8 cellular contexts compared by ENCODE assay signal in genomic region chr10:50417906-50418697, GRCh38.
A peak's percentile ranks its signal among the peaks of the same experiment; 100 is the strongest.
DNase-seq lines count a peak whose midpoint lies in the region; ATAC-seq and TF ChIP-seq lines count a peak whose summit lies in the region.

No MANE protein-coding gene starts in this region.

- no TSS peak for BruUV-seq in HCT116 (replicated peaks; lab: Mats Ljungman, UMichigan)

- RAD21 ChIA-PET in HCT116 (lab: Charles Lee; ENCODE audit: low non-redundant PET in 1 of 2, low total read pairs in 2 of 2, uncharacterized antibody in 2 of 2, unreplicated experiment in 2 of 2), result interaction anchor here in 1 of 2 experiments (0.8 kb wide), 1 partner anchor 51 kb away, joined by 3 read pairs; no protein-coding TSS in a partner anchor

- H2AFZ ChIP-seq in HCT116 (ENCODE audit: low read depth, low read length, poor library complexity, severe bottlenecking), result peak overlapping the region; percentile 37
- H2AFZ ChIP-seq in MM.1S (ENCODE audit: low read length), result no peak overlapping the region

- peak; percentile 93 for ATAC-seq in HCT116

- intact Hi-C loops in HCT116 (cut with micrococcal nuclease), result loop anchor here (5.0 kb wide), 1 partner anchor 204 kb away; the partner anchor contains the start of gene SGMS1
- intact Hi-C loops in esophagus muscularis mucosa (cut with DNase I), result loop anchor here (5.0 kb wide), 4 partner anchors 46 to 204 kb away; partner anchors contain the start of gene SGMS1
- intact Hi-C loops in stomach (cut with DNase I; ENCODE audit: low total_unique reads), result no loop called here

- 5% methylated on average over 12 of the region's 61 CpGs for WGBS in esophagus muscularis mucosa
- 0 to 3% (median 1%) methylated on average over 25 to 61 of the region's 61 CpGs for WGBS in stomach, 5 donors

- TF ChIP-seq POLR2A in GM15510 (IDR thresholded peaks at IDR 0.05; ENCODE audit: borderline replicate concordance, extremely low read depth, insufficient read length) (peak; percentile 74), HCT116 (IDR thresholded peaks at IDR 0.05; ENCODE audit: borderline replicate concordance, extremely low read depth, insufficient read depth, insufficient read length) (no peak), esophagus muscularis mucosa (IDR thresholded peaks at IDR 0.05; ENCODE audit: low read depth) (no peak), stomach (IDR thresholded peaks at IDR 0.05) (no peak)

- H3K36me3 ChIP-seq in HCT116 (ENCODE audit: control insufficient read depth in 1 of 2, insufficient read depth in 2 of 2, low read length in 2 of 2) (no peaks in the 10 kb centered on the region), MM.1S (replicated peaks; ENCODE audit: insufficient read depth, low read length) (no peaks in the 10 kb centered on the region), esophagus muscularis mucosa (no peaks in the 10 kb centered on the region), mucosa of stomach (ENCODE audit: control insufficient read depth, insufficient read depth, low read length) (no peaks in the 10 kb centered on the region), stomach (no peaks in the 10 kb centered on the region)

- H3K4me3 ChIP-seq in HCT116 (replicated peaks in 1 of 2; ENCODE audit: low read depth in 1 of 2, low read length in 2 of 2) (peak overlapping the region; percentile 60 to 81), MM.1S (ENCODE audit: low read length) (peak overlapping the region; percentile 28; the same call in 1 of the 2 replicates), esophagus muscularis mucosa (peak overlapping the region; percentile 73 to 89 (median 77)), mucosa of stomach (ENCODE audit: low read length) (peak overlapping the region; percentile 26), stomach (peak overlapping the region; percentile 65 to 73 (median 69))

- H3K4me2 ChIP-seq in HCT116 (ENCODE audit: low read length) (peak overlapping the region; percentile 96), MM.1S (ENCODE audit: low read depth, low read length) (peak overlapping the region; percentile 8; the same call in 1 of the 2 replicates)

- CTCF ChIA-PET in HCT116 (lab: Charles Lee), result interaction anchor here (1.8 kb wide), 1 partner anchor 50 kb away, joined by 7 read pairs; no protein-coding TSS in a partner anchor

- H4K20me1 ChIP-seq in HCT116 (ENCODE audit: insufficient read depth), result no peaks in the 10 kb centered on the region
- no peaks in the 10 kb centered on the region for H4K20me1 ChIP-seq in MM.1S (ENCODE audit: insufficient read depth, low read length)

- TF ChIP-seq RAD21 in HCT116 (IDR thresholded peaks at IDR 0.05; ENCODE audit: low read depth), result peak; percentile 27

- no peak for TF ChIP-seq EP300 in esophagus muscularis mucosa (IDR thresholded peaks at IDR 0.05)
- TF ChIP-seq EP300 in stomach (IDR thresholded peaks at IDR 0.05), result no peak

- peaks cover 11 to 40% of the 10 kb centered on the region in 2 experiments for H3K4me1 ChIP-seq in HCT116 (ENCODE audit: control insufficient read depth in 1 of 2, insufficient read depth in 2 of 2, low read length in 2 of 2)
- H3K4me1 ChIP-seq in MM.1S (ENCODE audit: low read length), result peaks cover 25% of the 10 kb centered on the region
- peaks cover 18 to 46% (median 39%) of the 10 kb centered on the region in 4 donors for H3K4me1 ChIP-seq in esophagus muscularis mucosa
- H3K4me1 ChIP-seq in mucosa of stomach (ENCODE audit: control insufficient read depth, insufficient read depth, low read length), result peaks cover 9% of the 10 kb centered on the region
- H3K4me1 ChIP-seq in stomach, result peaks cover 20 to 64% (median 41%) of the 10 kb centered on the region in 4 donors

- H3K27me3 ChIP-seq in HCT116 (ENCODE audit: insufficient read depth, low read length) (no peaks in the 10 kb centered on the region), MM.1S (replicated peaks; ENCODE audit: insufficient read depth, low read length) (no peaks in the 10 kb centered on the region), esophagus muscularis mucosa (no peaks in the 10 kb centered on the region), mucosa of stomach (ENCODE audit: control insufficient read depth, insufficient read depth, low read length) (no peaks in the 10 kb centered on the region), stomach (no peaks in the 10 kb centered on the region)

- peaks cover 44% of the 10 kb centered on the region for H3K79me2 ChIP-seq in HCT116 (ENCODE audit: insufficient read depth, low read length)
- H3K79me2 ChIP-seq in MM.1S (ENCODE audit: low read length), result 0 out of 2 replicates have a peak, but pooled peaks cover 4% of the 10 kb centered on the region

- POLR2A ChIA-PET in HCT116 (lab: Charles Lee), result interaction anchor here (1.2 kb wide), 1 partner anchor 10 kb away, joined by 7 read pairs; no protein-coding TSS in a partner anchor

- H3F3A ChIP-seq in MM.1S (ENCODE audit: insufficient read depth, low read length), result peaks cover 12% of the 10 kb centered on the region; the same call in 1 of the 2 replicates

- no peak for TF ChIP-seq CTCF in HCT116 (IDR thresholded peaks at IDR 0.05 in 2 of 3, conservative IDR thresholded peaks at IDR 0.05 in 1 of 3; ENCODE audit: borderline replicate concordance in 1 of 3, insufficient read depth in 1 of 3, low read depth in 2 of 3, low read length in 2 of 3)
- TF ChIP-seq CTCF in MM.1S (IDR thresholded peaks at IDR 0.05; ENCODE audit: low read length), result no peak
- TF ChIP-seq CTCF in esophagus muscularis mucosa (IDR thresholded peaks at IDR 0.05), result peak in 1 of 3 experiments; percentile 26
- TF ChIP-seq CTCF in stomach (IDR thresholded peaks at IDR 0.05), result no peak

- H3K27ac ChIP-seq in HCT116 (ENCODE audit: low read depth, low read length) (peak overlapping the region; percentile 74), MM.1S (ENCODE audit: low read length) (no peak overlapping the region), esophagus muscularis mucosa (replicated peaks in 1 of 4) (peak overlapping the region; percentile 80 to 88 (median 82)), stomach (peak overlapping the region; percentile 73 to 89 (median 84))

- no peaks in the 10 kb centered on the region for H3K9me2 ChIP-seq in HCT116 (ENCODE audit: insufficient read depth)
- H3K9me2 ChIP-seq in MM.1S (replicated peaks; ENCODE audit: insufficient read depth, low read length), result no peaks in the 10 kb centered on the region

- no peaks in the 10 kb centered on the region for H3K9me3 ChIP-seq in HCT116 (ENCODE audit: control insufficient read depth in 1 of 2, insufficient read depth in 1 of 2, low read depth in 1 of 2, low read length in 2 of 2)
- no peaks in the 10 kb centered on the region for H3K9me3 ChIP-seq in MM.1S (replicated peaks; ENCODE audit: insufficient read depth, low read length)
- no peaks in the 10 kb centered on the region for H3K9me3 ChIP-seq in esophagus muscularis mucosa
- no peaks in the 10 kb centered on the region for H3K9me3 ChIP-seq in mucosa of stomach (ENCODE audit: control insufficient read depth, low read length)
- H3K9me3 ChIP-seq in stomach, result no peaks in the 10 kb centered on the region

- DNase-seq in HCT116 (ENCODE audit: low read depth, low spot score), result peak; percentile 86
- DNase-seq in MM.1S, result no peak
- DNase-seq in activated T-cell treated with anti-CD3 and anti-CD28 coated beads for 4 hours, result peak; percentile 8
- DNase-seq in esophagus muscularis mucosa (ENCODE audit: extremely low spot score), result peak; percentile 93
- peak; percentile 62 for DNase-seq in stomach
- DNase-seq in NCI-H1694 (lab: John Stamatoyannopoulos, UW), result no peak

- peak overlapping the region; percentile 69 for H3K9ac ChIP-seq in HCT116 (ENCODE audit: low read length)
- no peak overlapping the region for H3K9ac ChIP-seq in MM.1S (ENCODE audit: low read length)
- peak overlapping the region; percentile 59 for H3K9ac ChIP-seq in mucosa of stomach (ENCODE audit: low read length)

TF ChIP-seq in HCT116, 20 proteins besides CTCF, POLR2A, EP300 and RAD21:
- TF ChIP-seq SRF (IDR thresholded peaks at IDR 0.05; ENCODE audit: low read depth), result no peak
- peak; percentile 56 for TF ChIP-seq JUND (IDR thresholded peaks at IDR 0.05)
- TF ChIP-seq FOSL1 (IDR thresholded peaks at IDR 0.05; ENCODE audit: low read depth), result peak; percentile 67
- peak; percentile 55; the same call in 1 of the 2 replicates for TF ChIP-seq SIN3A (IDR thresholded peaks at IDR 0.05; ENCODE audit: low read depth)
- TF ChIP-seq SP1 (IDR thresholded peaks at IDR 0.05; ENCODE audit: low read depth), result peak; percentile 68
- no peak for TF ChIP-seq EZH2phosphoT487 (IDR thresholded peaks at IDR 0.05; ENCODE audit: borderline replicate concordance)
- peak; percentile 52 for TF ChIP-seq TCF7L2 (IDR thresholded peaks at IDR 0.05; ENCODE audit: borderline replicate concordance, extremely low read depth, insufficient read depth, insufficient read length)
- no peak for TF ChIP-seq CEBPB (IDR thresholded peaks at IDR 0.05; ENCODE audit: low read depth)
- TF ChIP-seq YY1 (IDR thresholded peaks at IDR 0.05; ENCODE audit: extremely low read depth, insufficient replicate concordance, low read depth, low read length), result peak; percentile 19
- TF ChIP-seq POLR2AphosphoS5 (IDR thresholded peaks at IDR 0.05; ENCODE audit: low read depth, low read length), result peak; percentile 69
- peak; percentile 52; the same call in 1 of the 2 replicates for TF ChIP-seq MAX (IDR thresholded peaks at IDR 0.05)

Comparison
In these comparisons a context has a peak if more than half of its experiments do, and no peak if none do; other contexts are left out.
1. DNase-seq: peak in HCT116 (single experiment), activated T-cell treated with anti-CD3 and anti-CD28 coated beads for 4 hours (single experiment), esophagus muscularis mucosa (single experiment) and stomach (single experiment); none in MM.1S (single experiment) and NCI-H1694 (single experiment).
2. H3K4me3 ChIP-seq: peak in every context shown above with its lines; median percentile 77 in esophagus muscularis mucosa; 70 in HCT116; 69 in stomach; 28 in MM.1S; 26 in mucosa of stomach.